Comparison of ENCODE assay signal across 1 cellular context in the genomic region with DNA sequence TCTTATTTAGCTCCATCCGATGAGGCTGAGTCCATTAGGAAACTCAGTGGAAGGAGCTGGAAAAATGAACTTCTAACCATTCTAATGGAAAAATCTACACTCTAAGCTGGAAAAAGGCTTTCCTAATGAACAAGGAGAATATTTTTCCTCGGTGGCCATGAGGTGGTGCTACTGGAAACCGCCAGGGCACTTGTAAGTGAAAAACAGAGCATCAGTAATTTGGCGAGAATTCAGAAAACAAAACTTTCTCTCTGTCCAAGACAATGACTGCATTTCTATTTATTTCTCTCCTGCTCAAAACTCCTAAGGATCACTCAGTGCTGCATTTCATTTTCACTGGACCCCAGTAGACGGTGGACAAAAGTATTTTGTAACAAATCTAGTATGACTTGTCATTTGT.
TF ChIP-seq lines count a peak whose summit lies in the region.

No MANE protein-coding gene starts in this region.

TF ChIP-seq in GM23338, 12 proteins besides CTCF, POLR2A, EP300 and RAD21 (continued from another document):
- TF ChIP-seq, protein P1, sequence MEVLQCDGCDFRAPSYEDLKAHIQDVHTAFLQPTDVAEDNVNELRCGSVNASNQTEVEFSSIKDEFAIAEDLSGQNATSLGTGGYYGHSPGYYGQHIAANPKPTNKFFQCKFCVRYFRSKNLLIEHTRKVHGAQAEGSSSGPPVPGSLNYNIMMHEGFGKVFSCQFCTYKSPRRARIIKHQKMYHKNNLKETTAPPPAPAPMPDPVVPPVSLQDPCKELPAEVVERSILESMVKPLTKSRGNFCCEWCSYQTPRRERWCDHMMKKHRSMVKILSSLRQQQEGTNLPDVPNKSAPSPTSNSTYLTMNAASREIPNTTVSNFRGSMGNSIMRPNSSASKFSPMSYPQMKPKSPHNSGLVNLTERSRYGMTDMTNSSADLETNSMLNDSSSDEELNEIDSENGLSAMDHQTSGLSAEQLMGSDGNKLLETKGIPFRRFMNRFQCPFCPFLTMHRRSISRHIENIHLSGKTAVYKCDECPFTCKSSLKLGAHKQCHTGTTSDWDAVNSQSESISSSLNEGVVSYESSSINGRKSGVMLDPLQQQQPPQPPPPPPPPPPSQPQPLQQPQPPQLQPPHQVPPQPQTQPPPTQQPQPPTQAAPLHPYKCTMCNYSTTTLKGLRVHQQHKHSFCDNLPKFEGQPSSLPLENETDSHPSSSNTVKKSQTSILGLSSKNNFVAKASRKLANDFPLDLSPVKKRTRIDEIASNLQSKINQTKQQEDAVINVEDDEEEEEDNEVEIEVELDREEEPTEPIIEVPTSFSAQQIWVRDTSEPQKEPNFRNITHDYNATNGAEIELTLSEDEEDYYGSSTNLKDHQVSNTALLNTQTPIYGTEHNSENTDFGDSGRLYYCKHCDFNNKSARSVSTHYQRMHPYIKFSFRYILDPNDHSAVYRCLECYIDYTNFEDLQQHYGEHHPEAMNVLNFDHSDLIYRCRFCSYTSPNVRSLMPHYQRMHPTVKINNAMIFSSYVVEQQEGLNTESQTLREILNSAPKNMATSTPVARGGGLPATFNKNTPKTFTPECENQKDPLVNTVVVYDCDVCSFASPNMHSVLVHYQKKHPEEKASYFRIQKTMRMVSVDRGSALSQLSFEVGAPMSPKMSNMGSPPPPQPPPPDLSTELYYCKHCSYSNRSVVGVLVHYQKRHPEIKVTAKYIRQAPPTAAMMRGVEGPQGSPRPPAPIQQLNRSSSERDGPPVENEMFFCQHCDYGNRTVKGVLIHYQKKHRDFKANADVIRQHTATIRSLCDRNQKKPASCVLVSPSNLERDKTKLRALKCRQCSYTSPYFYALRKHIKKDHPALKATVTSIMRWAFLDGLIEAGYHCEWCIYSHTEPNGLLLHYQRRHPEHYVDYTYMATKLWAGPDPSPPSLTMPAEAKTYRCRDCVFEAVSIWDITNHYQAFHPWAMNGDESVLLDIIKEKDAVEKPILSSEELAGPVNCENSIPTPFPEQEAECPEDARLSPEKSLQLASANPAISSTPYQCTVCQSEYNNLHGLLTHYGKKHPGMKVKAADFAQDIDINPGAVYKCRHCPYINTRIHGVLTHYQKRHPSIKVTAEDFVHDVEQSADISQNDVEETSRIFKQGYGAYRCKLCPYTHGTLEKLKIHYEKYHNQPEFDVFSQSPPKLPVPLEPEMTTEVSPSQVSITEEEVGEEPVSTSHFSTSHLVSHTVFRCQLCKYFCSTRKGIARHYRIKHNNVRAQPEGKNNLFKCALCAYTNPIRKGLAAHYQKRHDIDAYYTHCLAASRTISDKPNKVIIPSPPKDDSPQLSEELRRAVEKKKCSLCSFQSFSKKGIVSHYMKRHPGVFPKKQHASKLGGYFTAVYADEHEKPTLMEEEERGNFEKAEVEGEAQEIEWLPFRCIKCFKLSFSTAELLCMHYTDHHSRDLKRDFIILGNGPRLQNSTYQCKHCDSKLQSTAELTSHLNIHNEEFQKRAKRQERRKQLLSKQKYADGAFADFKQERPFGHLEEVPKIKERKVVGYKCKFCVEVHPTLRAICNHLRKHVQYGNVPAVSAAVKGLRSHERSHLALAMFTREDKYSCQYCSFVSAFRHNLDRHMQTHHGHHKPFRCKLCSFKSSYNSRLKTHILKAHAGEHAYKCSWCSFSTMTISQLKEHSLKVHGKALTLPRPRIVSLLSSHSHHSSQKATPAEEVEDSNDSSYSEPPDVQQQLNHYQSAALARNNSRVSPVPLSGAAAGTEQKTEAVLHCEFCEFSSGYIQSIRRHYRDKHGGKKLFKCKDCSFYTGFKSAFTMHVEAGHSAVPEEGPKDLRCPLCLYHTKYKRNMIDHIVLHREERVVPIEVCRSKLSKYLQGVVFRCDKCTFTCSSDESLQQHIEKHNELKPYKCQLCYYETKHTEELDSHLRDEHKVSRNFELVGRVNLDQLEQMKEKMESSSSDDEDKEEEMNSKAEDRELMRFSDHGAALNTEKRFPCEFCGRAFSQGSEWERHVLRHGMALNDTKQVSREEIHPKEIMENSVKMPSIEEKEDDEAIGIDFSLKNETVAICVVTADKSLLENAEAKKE (CRISPR knock-in tag; IDR thresholded peaks at IDR 0.05) = no peak
